Comparison of ENCODE assay signal across 16 cellular contexts in the genomic region with DNA sequence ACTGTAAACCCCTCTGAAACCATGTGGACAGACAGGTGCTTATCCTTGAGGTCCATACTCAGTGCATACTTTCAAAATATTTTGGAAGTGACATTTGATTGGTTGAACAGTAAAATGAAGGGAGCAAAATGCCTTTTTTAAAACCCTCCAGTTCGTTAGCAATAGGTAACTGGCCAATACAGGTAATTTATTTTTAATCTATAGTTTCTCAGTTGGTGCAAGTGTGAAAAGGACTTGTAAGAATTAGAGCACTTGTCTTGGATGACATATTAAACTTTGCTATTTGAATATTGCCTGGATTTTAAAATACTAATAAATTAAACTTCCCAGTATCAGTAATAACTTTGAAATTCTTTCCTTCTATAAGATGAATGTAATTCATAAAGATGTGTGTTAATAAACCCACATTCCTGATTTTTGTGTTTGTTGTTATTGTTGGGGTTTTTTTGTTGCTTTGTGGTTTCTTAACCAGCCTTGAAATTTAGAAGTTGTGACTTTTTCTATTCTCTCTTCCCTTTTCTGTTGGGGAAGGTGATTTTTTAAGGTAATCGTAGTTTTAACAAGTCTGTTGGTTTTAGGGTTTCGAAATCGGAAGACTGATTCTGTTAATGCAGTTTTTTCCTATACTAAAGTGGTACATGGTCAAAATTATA.
DNase-seq lines count a peak whose midpoint lies in the region; ATAC-seq and TF ChIP-seq lines count a peak whose summit lies in the region.
"Had no signal": no experiment of that assay in that cellular context is flagged by ENCODE, and none has a peak within 500 bp of the region (broad histone marks: within the 10 kb centered on the region; RNA-seq: fewer than 3 reads in every experiment).

No MANE protein-coding gene starts in this region.

- H3K27me3 ChIP-seq in BE2C: no peaks in the 10 kb centered on the region

- H3K9me3 ChIP-seq in BE2C: no peaks in the 10 kb centered on the region
- H3K9me3 ChIP-seq: left ventricle myocardium inferior had no signal

- no peaks in the 10 kb centered on the region for H3K36me3 ChIP-seq in BE2C

- intact Hi-C loops in posterior cingulate gyrus (cut with DNase I): no loop called here

- H3K4me1 ChIP-seq in BE2C: no peaks in the 10 kb centered on the region
- H3K4me1 ChIP-seq: left ventricle myocardium inferior had no signal

- DNase-seq in mesenteric fat pad (ENCODE audit: low spot score) (no peak), NCI-H748 treated with DMSO at 0.1 percent for 48 hours (lab: John Stamatoyannopoulos, UW) (no peak), BE2C (no peak), posterior cingulate gyrus (no peak)
- DNase-seq: activated CD4-positive, alpha-beta T cell treated with anti-CD3 and anti-CD28 coated beads for 4 hours; activated effector memory CD4-positive, alpha-beta T cell treated with Interleukin-2 at 50 U/mL for 16 hours; AML-193; left ventricle myocardium inferior; NCI-H1105 treated with DMSO at 0.1 percent for 48 hours; NCI-H526; occipital lobe had no signal

- TF ChIP-seq CTCF in BE2C (IDR thresholded peaks at IDR 0.05; ENCODE audit: low read depth, low read length): no peak

- no peak overlapping the region for H3K4me3 ChIP-seq in BE2C (ENCODE audit: low read depth, low read length)
- H3K4me3 ChIP-seq: left ventricle myocardium inferior, SK-N-MC had no signal

- ATAC-seq in GM18499 (IDR thresholded peaks at IDR 0.05; ENCODE audit: insufficient read depth, unreplicated experiment) (peak; percentile 52), GM19438 (IDR thresholded peaks at IDR 0.05; ENCODE audit: low read depth, unreplicated experiment) (peak; percentile 72), HG02798 (IDR thresholded peaks at IDR 0.05; ENCODE audit: poor library complexity, unreplicated experiment) (peak; percentile 79), HG03565 (IDR thresholded peaks at IDR 0.05; ENCODE audit: unreplicated experiment) (peak; percentile 42)
